Comparison of ENCODE assay signal across 8 cellular contexts in genomic region chr22:23069502-23070357, GRCh38. TPM values are rescaled to one million over a fixed set of nuclear protein-coding genes. Genes with fewer than 3 reads are reported as not detected.
DNase-seq lines count a peak whose midpoint lies in the region; ATAC-seq and TF ChIP-seq lines count a peak whose summit lies in the region.

No MANE protein-coding gene starts in this region.

- ATAC-seq in GM19328 (IDR thresholded peaks at IDR 0.05; ENCODE audit: unreplicated experiment) = peak; percentile 86
- peak; percentile 98 for ATAC-seq in mucosa of descending colon

- intact Hi-C loops in mucosa of descending colon (cut with DNase I, micrococcal nuclease) = loop anchor here in 1 of 2 donors (10.0 kb wide), 1 partner anchor 65 kb away; no protein-coding TSS in a partner anchor

- peaks cover 16% of the 10 kb centered on the region for H3K4me1 ChIP-seq in OCI-LY1 (ENCODE audit: insufficient read depth, low read length, severe bottlenecking)
- peaks cover 11% of the 10 kb centered on the region for H3K4me1 ChIP-seq in mucosa of descending colon (ENCODE audit: low read depth)

- H3K36me3 ChIP-seq in OCI-LY1 (ENCODE audit: insufficient read depth, low read length) (no peaks in the 10 kb centered on the region), mucosa of descending colon (ENCODE audit: low read depth) (no peaks in the 10 kb centered on the region)

- H2AFZ ChIP-seq in OCI-LY1 (ENCODE audit: low read length) = no peak overlapping the region

- DNase-seq in AG10803 (ENCODE audit: low read depth) (peak; percentile 90), HT1080 (ENCODE audit: low read depth) (peak; percentile 66), activated T-cell treated with anti-CD3 and anti-CD28 coated beads for 48 hours (ENCODE audit: low read depth) (peak; percentile 82), epithelial cell of proximal tubule (ENCODE audit: low read depth) (no peak), mucosa of descending colon (peak; percentile 90 to 94 (median 94))
- DNase-seq in stimulated activated CD8-positive, alpha-beta memory T cell treated with anti-CD3 and anti-CD28 coated beads, Interleukin-2, amount 100 ng/mL, for 1 hour (ENCODE audit: low read depth in 2 of 2) = peak; percentile 80 to 81

- H3F3A ChIP-seq in OCI-LY1 (ENCODE audit: insufficient read depth, low read length) = no peaks in the 10 kb centered on the region

- no peaks in the 10 kb centered on the region for H3K79me2 ChIP-seq in OCI-LY1 (ENCODE audit: insufficient read depth, low read length)

- no peak overlapping the region for H3K27ac ChIP-seq in OCI-LY1 (ENCODE audit: low read depth, low read length, poor library complexity, severe bottlenecking)

- H3K4me2 ChIP-seq in OCI-LY1 (ENCODE audit: low read length) = peak overlapping the region; percentile 73

- H3K4me3 ChIP-seq in AG10803 (ENCODE audit: low read length) = peak overlapping the region; percentile 64
- H3K4me3 ChIP-seq in OCI-LY1 (ENCODE audit: low read depth, low read length, poor library complexity, severe bottlenecking) = peak overlapping the region; percentile 57
- H3K4me3 ChIP-seq in epithelial cell of proximal tubule (ENCODE audit: low read depth, low read length) = peak overlapping the region; percentile 62
- H3K4me3 ChIP-seq in mucosa of descending colon = no peak overlapping the region

- no peak for TF ChIP-seq CTCF in AG10803 (conservative IDR thresholded peaks at IDR 0.05; ENCODE audit: low read length)
- no peak for TF ChIP-seq CTCF in OCI-LY1 (IDR thresholded peaks at IDR 0.05; ENCODE audit: low read length)
- TF ChIP-seq CTCF in epithelial cell of proximal tubule (conservative IDR thresholded peaks at IDR 0.05; ENCODE audit: low read depth, low read length) = no peak
- no peak for TF ChIP-seq CTCF in mucosa of descending colon (IDR thresholded peaks at IDR 0.05)

- no peaks in the 10 kb centered on the region for H3K9me3 ChIP-seq in OCI-LY1 (ENCODE audit: low read length)
- no peaks in the 10 kb centered on the region for H3K9me3 ChIP-seq in mucosa of descending colon

- H4K20me1 ChIP-seq in OCI-LY1 (ENCODE audit: insufficient read depth, low read length) = no peaks in the 10 kb centered on the region

- no peaks in the 10 kb centered on the region; the same call in 1 of the 2 replicates for H3K27me3 ChIP-seq in OCI-LY1 (ENCODE audit: insufficient read depth, low read length)

- H3K9ac ChIP-seq in OCI-LY1 (ENCODE audit: low read length) = peak overlapping the region; percentile 52; the same call in 1 of the 2 replicates

- H3K9me2 ChIP-seq in OCI-LY1 (ENCODE audit: low read depth, low read length) = no peaks in the 10 kb centered on the region

RNA-seq across cellular contexts. Expression of gene GNAZ, which starts 0.6 kb away (rescaled TPM):
- total RNA-seq in HT1080 (2014; rRNA removed; shearing (Covaris generic)) = 0.70 and 1.00 TPM in 2 replicates
- 1.1 and 1.2 TPM in 2 replicates for polyA plus RNA-seq in HT1080 (2015; cell fraction: cytosol; rRNA removed)
- 0.86 and 0.90 TPM in 2 replicates for polyA plus RNA-seq in HT1080 (2015; cell fraction: nucleus; rRNA removed)
- 5.6 and 10.3 TPM in 2 replicates for total RNA-seq in epithelial cell of proximal tubule
- 10 to 100 TPM in 1 of 3 donors, 1 to 10 TPM in 1, under 1 TPM in 1; 0.96 to 25.1 (median 1.7) TPM for total RNA-seq in mucosa of descending colon
